In genomic region chr3:188756241-188756640, GRCh38 we compare ENCODE assay signal across 21 cellular contexts.
"Had no signal": no experiment of that assay in that cellular context is flagged by ENCODE, and none has a peak within 500 bp of the region (broad histone marks: within the 10 kb centered on the region; RNA-seq: fewer than 3 reads in every experiment).

No MANE protein-coding gene starts in this region.

- H3K27me3 Mint-ChIP-seq: natural killer cell treated with Interleukin-12 subunit alpha and Interleukin-12 subunit beta and Interleukin-15 and Interleukin-18, amount 100 ng/mL, for 72 hours; progenitor cell of endocrine pancreas; stimulated activated memory B cell treated with anti-CD40 and anti-IgM and Interleukin-4, amounts not matched to agents 10 μg/mL and 1 μg/mL and 100 μg/mL, for 72 hours; stimulated activated naive CD8-positive, alpha-beta T cell treated with anti-CD3 and anti-CD28 coated beads, Interleukin-15, Interleukin-2, amounts not matched to agents 100 ng/mL and 50 ng/mL, for 24 hours had no signal

- H3K4me1 ChIP-seq: uterus had no signal

- H3K4me3 Mint-ChIP-seq: endodermal cell; mesothelial cell of epicardium; natural killer cell treated with Interleukin-12 subunit alpha and Interleukin-12 subunit beta and Interleukin-15 and Interleukin-18, amount 100 ng/mL, for 72 hours; stimulated activated memory B cell treated with anti-CD40 and anti-IgM and Interleukin-4, amounts not matched to agents 10 μg/mL and 1 μg/mL and 100 μg/mL, for 72 hours; stimulated activated naive CD8-positive, alpha-beta T cell treated with anti-CD3 and anti-CD28 coated beads, Interleukin-15, Interleukin-2, amounts not matched to agents 100 ng/mL and 50 ng/mL, for 24 hours had no signal

- H3K4me1 Mint-ChIP-seq: endodermal cell, mesothelial cell of epicardium had no signal

- H3K27me3 ChIP-seq: heart left ventricle, pancreas, right lobe of liver, tibial artery, upper lobe of left lung, uterus had no signal

- H3K27ac Mint-ChIP-seq: endodermal cell; mesothelial cell of epicardium; progenitor cell of endocrine pancreas; stimulated activated memory B cell treated with anti-CD40 and anti-IgM and Interleukin-4, amounts not matched to agents 10 μg/mL and 1 μg/mL and 100 μg/mL, for 72 hours; stimulated activated naive CD8-positive, alpha-beta T cell treated with anti-CD3 and anti-CD28 coated beads, Interleukin-15, Interleukin-2, amounts not matched to agents 100 ng/mL and 50 ng/mL, for 24 hours had no signal

- H3K36me3 Mint-ChIP-seq: natural killer cell treated with Interleukin-12 subunit alpha and Interleukin-12 subunit beta and Interleukin-15 and Interleukin-18, amount 100 ng/mL, for 72 hours had no signal

- DNase-seq: effector CD4-positive, alpha-beta T cell; endodermal cell; foreskin melanocyte; heart left ventricle; hypothalamus; kidney glomerular epithelial cell; mammary epithelial cell; occipital lobe; pancreas; retina; right lobe of liver; stimulated activated CD4-positive, alpha-beta T cell treated with anti-CD3 and anti-CD28 coated beads, Interleukin-4, amount 100 ng/mL, for 1 hour; tibial artery; upper lobe of left lung; uterus had no signal

- ATAC-seq: heart left ventricle; natural killer cell treated with Interleukin-12 subunit alpha and Interleukin-12 subunit beta and Interleukin-15 and Interleukin-18, amount 100 ng/mL, for 72 hours; pancreas; right lobe of liver; stimulated activated memory B cell treated with anti-CD40 and anti-IgM and Interleukin-4, amounts not matched to agents 10 μg/mL and 1 μg/mL and 100 μg/mL, for 72 hours had no signal

- H3K4me3 ChIP-seq: coronary artery, heart left ventricle, pancreas, right lobe of liver, tibial artery, upper lobe of left lung, uterus had no signal

- H3K9me3 Mint-ChIP-seq: endodermal cell; mesothelial cell of epicardium; natural killer cell treated with Interleukin-12 subunit alpha and Interleukin-12 subunit beta and Interleukin-15 and Interleukin-18, amount 100 ng/mL, for 72 hours; stimulated activated memory B cell treated with anti-CD40 and anti-IgM and Interleukin-4, amounts not matched to agents 10 μg/mL and 1 μg/mL and 100 μg/mL, for 72 hours; stimulated activated naive CD8-positive, alpha-beta T cell treated with anti-CD3 and anti-CD28 coated beads, Interleukin-15, Interleukin-2, amounts not matched to agents 100 ng/mL and 50 ng/mL, for 24 hours had no signal

- H3K27ac ChIP-seq: coronary artery, heart left ventricle, pancreas, right lobe of liver, tibial artery, upper lobe of left lung, uterus had no signal
